In genomic region chr6:100751590-100751989, GRCh38 we compare ENCODE assay signal across 17 cellular contexts.
DNase-seq lines count a peak whose midpoint lies in the region; ATAC-seq and TF ChIP-seq lines count a peak whose summit lies in the region.
"Had no signal": no experiment of that assay in that cellular context is flagged by ENCODE, and none has a peak within 500 bp of the region (broad histone marks: within the 10 kb centered on the region; RNA-seq: fewer than 3 reads in every experiment).

No MANE protein-coding gene starts in this region.

- no peak for TF ChIP-seq CTCF in mucosa of descending colon (IDR thresholded peaks at IDR 0.05)

- intact Hi-C loops in mucosa of descending colon (cut with DNase I, micrococcal nuclease): no loop called here

- peak; percentile 58 for ATAC-seq in mucosa of descending colon
- no peak for ATAC-seq in GM18517 (IDR thresholded peaks at IDR 0.05; ENCODE audit: unreplicated experiment)
- no peak for ATAC-seq in HG03095 (IDR thresholded peaks at IDR 0.05; ENCODE audit: unreplicated experiment)
- ATAC-seq: A549 had no signal

- no peaks in the 10 kb centered on the region for H3K4me1 ChIP-seq in mucosa of descending colon (ENCODE audit: low read depth)
- H3K4me1 ChIP-seq: Caco-2 had no signal

- H3K36me3 ChIP-seq in mucosa of descending colon (ENCODE audit: low read depth): no peaks in the 10 kb centered on the region

- H3K4me3 ChIP-seq in mucosa of descending colon: no peak overlapping the region
- H3K4me3 ChIP-seq: A549, GM23248 had no signal

- no peaks in the 10 kb centered on the region for H3K9me3 ChIP-seq in mucosa of descending colon
- H3K9me3 ChIP-seq: A549, Caco-2 had no signal

- DNase-seq in DMS 273 (lab: John Stamatoyannopoulos, UW; ENCODE audit: unreplicated experiment): peak; percentile 11
- DNase-seq in DMS 273 treated with DMSO at 0.1 percent for 48 hours (lab: John Stamatoyannopoulos, UW): no peak
- peak; percentile 87 for DNase-seq in NCI-H69 (lab: John Stamatoyannopoulos, UW)
- peak; percentile 30 for DNase-seq in NCI-H82 treated with DMSO at 0.1 percent for 48 hours (lab: John Stamatoyannopoulos, UW; ENCODE audit: unreplicated experiment)
- DNase-seq in mucosa of descending colon: no peak
- DNase-seq in activated naive CD4-positive, alpha-beta T cell treated with Interleukin-2 at 50 U/mL for 16 hours: no peak
- DNase-seq: AML-193; Caco-2; CD4-positive, alpha-beta T cell; DMS79 treated with DMSO at 0.1 percent for 48 hours; GF-D8; GM23248; HCEC 1CT; IMR-90 had no signal

Comparison
In these comparisons a context has a peak if more than half of its experiments do, and no peak if none do; other contexts are left out.
1. DNase-seq: peak in DMS 273 (single experiment), NCI-H69 (single experiment) and NCI-H82 treated with DMSO at 0.1 percent for 48 hours (single experiment); none in DMS 273 treated with DMSO at 0.1 percent for 48 hours (single experiment), mucosa of descending colon (0 of 3) and activated naive CD4-positive, alpha-beta T cell treated with Interleukin-2 at 50 U/mL for 16 hours (single experiment).